9 cellular contexts compared by ENCODE assay signal in genomic region chr1:12344611-12345299, GRCh38.
DNase-seq lines count a peak whose midpoint lies in the region; ATAC-seq and TF ChIP-seq lines count a peak whose summit lies in the region.
"Had no signal": no experiment of that assay in that cellular context is flagged by ENCODE, and none has a peak within 500 bp of the region (broad histone marks: within the 10 kb centered on the region; RNA-seq: fewer than 3 reads in every experiment).

No MANE protein-coding gene starts in this region.

- intact Hi-C loops in Right ventricle myocardium inferior (cut with DNase I) (loop anchor here (5.0 to 10.0 kb wide), 2 partner anchors 133 to 270 kb away; partner anchors contain the start of gene DHRS3), cardiac septum (cut with DNase I) (loop anchor here (10.0 kb wide), 1 partner anchor 60 kb away; no protein-coding TSS in a partner anchor), upper lobe of right lung (cut with DNase I) (no loop called here)

- H3K9me3 ChIP-seq in upper lobe of right lung: no peaks in the 10 kb centered on the region

- H3K27ac ChIP-seq in adipose tissue (ENCODE audit: low read depth, low read length) (peak overlapping the region; percentile 11), upper lobe of right lung (peak overlapping the region; percentile 63)

- DNase-seq in Right ventricle myocardium inferior (ENCODE audit: missing footprints) (no peak), cardiac septum (ENCODE audit: low spot score) (no peak), midbrain (lab: John Stamatoyannopoulos, UW) (peak; percentile 12), upper lobe of right lung (peak; percentile 66), cortex of kidney (lab: John Stamatoyannopoulos, UW) (no peak), T1000 (lab: John Stamatoyannopoulos, UW) (no peak)
- DNase-seq: HFFc6 had no signal

- no peak overlapping the region for H3K4me3 ChIP-seq in upper lobe of right lung

- peaks cover 51% of the 10 kb centered on the region for H3K36me3 ChIP-seq in upper lobe of right lung

- WGBS in adipose tissue, 3 donors: 18 to 67% (median 20%) methylated on average over 9 of the region's 9 CpGs

- TF ChIP-seq CTCF in upper lobe of right lung (IDR thresholded peaks at IDR 0.05): no peak

- ATAC-seq in Right ventricle myocardium inferior (peak; percentile 56), upper lobe of right lung (peak; percentile 85), GM18867 (IDR thresholded peaks at IDR 0.05; ENCODE audit: unreplicated experiment) (no peak)

- peaks cover 32% of the 10 kb centered on the region for H3K4me1 ChIP-seq in upper lobe of right lung

- H3K27me3 ChIP-seq in upper lobe of right lung: no peaks in the 10 kb centered on the region

Comparison
In these comparisons a context has a peak if more than half of its experiments do, and no peak if none do; other contexts are left out.
1. DNase-seq: peak in midbrain (single experiment) and upper lobe of right lung (single experiment); none in Right ventricle myocardium inferior (single experiment), cardiac septum (single experiment), cortex of kidney (single experiment) and T1000 (single experiment).